ENCODE assay signal across 12 cellular contexts in genomic region chr10:95784279-95784913, GRCh38. TPM values are rescaled to one million over a fixed set of nuclear protein-coding genes. Genes with fewer than 3 reads are reported as not detected.
DNase-seq lines count a peak whose midpoint lies in the region; ATAC-seq and TF ChIP-seq lines count a peak whose summit lies in the region.
"Had no signal": no experiment of that assay in that cellular context is flagged by ENCODE, and none has a peak within 500 bp of the region (broad histone marks: within the 10 kb centered on the region; RNA-seq: fewer than 3 reads in every experiment).

No MANE protein-coding gene starts in this region.

- H3K4me3 Mint-ChIP-seq in stimulated activated naive CD8-positive, alpha-beta T cell treated with anti-CD3 and anti-CD28 coated beads, Interleukin-15, Interleukin-2, amounts not matched to agents 100 ng/mL and 50 ng/mL, for 24 hours, result no peak overlapping the region
- H3K4me3 Mint-ChIP-seq in stimulated activated naive CD8-positive, alpha-beta T cell treated with anti-CD3 and anti-CD28 coated beads, Interleukin-15, amount 100 ng/mL, for 72 hours, result no peak overlapping the region
- H3K4me3 Mint-ChIP-seq in WTC11, result no peak overlapping the region
- H3K4me3 Mint-ChIP-seq in CD8-positive, alpha-beta T cell, result no peak overlapping the region

- no peaks in the 10 kb centered on the region for H3K36me3 ChIP-seq in CD8-positive, alpha-beta T cell (ENCODE audit: insufficient read depth, low read length)
- H3K36me3 ChIP-seq in mammary epithelial cell (ENCODE audit: insufficient read depth, low read length), result no peaks in the 10 kb centered on the region
- H3K36me3 ChIP-seq: suprapubic skin had no signal

- ATAC-seq in stimulated activated naive CD8-positive, alpha-beta T cell treated with anti-CD3 and anti-CD28 coated beads, Interleukin-15, amount 100 ng/mL, for 72 hours, result no peak
- ATAC-seq in HG02852 (IDR thresholded peaks at IDR 0.05; ENCODE audit: unreplicated experiment), result peak; percentile 14
- no peak for ATAC-seq in WTC11
- no peak for ATAC-seq in CD8-positive, alpha-beta T cell

- no peaks in the 10 kb centered on the region for H3K27me3 ChIP-seq in CD8-positive, alpha-beta T cell (ENCODE audit: insufficient read depth, low read length)
- H3K27me3 ChIP-seq in mammary epithelial cell (ENCODE audit: insufficient read depth, low read length), result no peaks in the 10 kb centered on the region
- H3K27me3 ChIP-seq: suprapubic skin had no signal

- H3K9ac ChIP-seq in mammary epithelial cell (ENCODE audit: insufficient read depth, low read length), result no peak overlapping the region

- H3K79me2 ChIP-seq in mammary epithelial cell (ENCODE audit: insufficient read depth, low read length), result no peaks in the 10 kb centered on the region

- H3K36me3 Mint-ChIP-seq in stimulated activated naive CD8-positive, alpha-beta T cell treated with anti-CD3 and anti-CD28 coated beads, Interleukin-15, Interleukin-2, amounts not matched to agents 100 ng/mL and 50 ng/mL, for 24 hours (ENCODE audit: low read depth), result no peaks in the 10 kb centered on the region
- no peaks in the 10 kb centered on the region for H3K36me3 Mint-ChIP-seq in WTC11
- H3K36me3 Mint-ChIP-seq in CD8-positive, alpha-beta T cell, result no peaks in the 10 kb centered on the region

- WGBS in mammary epithelial cell (ENCODE audit: low coverage, missing lambda C conversion rate), result 86% methylated on average over 2 of the region's 3 CpGs

- CTCF ChIA-PET in WTC11 (lab: Charles Lee) (interaction anchor here (3.5 kb wide), 1 partner anchor 90 kb away, joined by 23 read pairs; the partner anchor contains the start of gene TCTN3), mammary epithelial cell (lab: Charles Lee; ENCODE audit: low non-redundant PET) (no interaction called here)
- CTCF ChIA-PET in CD8-positive, alpha-beta T cell (lab: Charles Lee), result no interaction called here

- intact Hi-C loops in CD8-positive, alpha-beta T cell (cut with DNase I, micrococcal nuclease), result no loop called here
- intact Hi-C loops in mammary epithelial cell (cut with micrococcal nuclease), result no loop called here

- in situ Hi-C loops in mammary epithelial cell (cut with MboI; ENCODE audit: low sequenced_read_pairs in 2 of 2), result no loop called here

- H3K4me1 ChIP-seq in CD8-positive, alpha-beta T cell (ENCODE audit: insufficient read depth, low read length), result no peaks in the 10 kb centered on the region
- H3K4me1 ChIP-seq in mammary epithelial cell (ENCODE audit: insufficient read depth, low read length), result no peaks in the 10 kb centered on the region
- H3K4me1 ChIP-seq: suprapubic skin had no signal

- H3K4me1 Mint-ChIP-seq in stimulated activated naive CD8-positive, alpha-beta T cell treated with anti-CD3 and anti-CD28 coated beads, Interleukin-15, Interleukin-2, amounts not matched to agents 100 ng/mL and 50 ng/mL, for 24 hours (ENCODE audit: low read depth), result peaks cover 29% of the 10 kb centered on the region
- peaks cover 38% of the 10 kb centered on the region for H3K4me1 Mint-ChIP-seq in stimulated activated naive CD8-positive, alpha-beta T cell treated with anti-CD3 and anti-CD28 coated beads, Interleukin-15, amount 100 ng/mL, for 72 hours
- no peaks in the 10 kb centered on the region for H3K4me1 Mint-ChIP-seq in WTC11
- H3K4me1 Mint-ChIP-seq in CD8-positive, alpha-beta T cell (ENCODE audit: low read depth), result no peaks in the 10 kb centered on the region

- H3K4me3 ChIP-seq in CD8-positive, alpha-beta T cell (ENCODE audit: low read depth, low read length), result no peak overlapping the region
- H3K4me3 ChIP-seq in mammary epithelial cell (replicated peaks in 1 of 3; ENCODE audit: insufficient read depth in 1 of 3, low read depth in 2 of 3, low read length in 3 of 3), result no peak overlapping the region
- H3K4me3 ChIP-seq: suprapubic skin had no signal

- H3K27me3 Mint-ChIP-seq in stimulated activated naive CD8-positive, alpha-beta T cell treated with anti-CD3 and anti-CD28 coated beads, Interleukin-15, Interleukin-2, amounts not matched to agents 100 ng/mL and 50 ng/mL, for 24 hours, result peaks cover 12% of the 10 kb centered on the region
- peaks cover 20% of the 10 kb centered on the region for H3K27me3 Mint-ChIP-seq in stimulated activated naive CD8-positive, alpha-beta T cell treated with anti-CD3 and anti-CD28 coated beads, Interleukin-15, amount 100 ng/mL, for 72 hours
- H3K27me3 Mint-ChIP-seq in WTC11 (ENCODE audit: low read depth), result peaks cover 3% of the 10 kb centered on the region; the same call in 1 of the 2 replicates
- H3K27me3 Mint-ChIP-seq in CD8-positive, alpha-beta T cell (ENCODE audit: low read depth), result peaks cover 4% of the 10 kb centered on the region

- no peaks in the 10 kb centered on the region for H3K9me3 Mint-ChIP-seq in stimulated activated naive CD8-positive, alpha-beta T cell treated with anti-CD3 and anti-CD28 coated beads, Interleukin-15, Interleukin-2, amounts not matched to agents 100 ng/mL and 50 ng/mL, for 24 hours
- H3K9me3 Mint-ChIP-seq in stimulated activated naive CD8-positive, alpha-beta T cell treated with anti-CD3 and anti-CD28 coated beads, Interleukin-15, amount 100 ng/mL, for 72 hours, result no peaks in the 10 kb centered on the region
- H3K9me3 Mint-ChIP-seq in WTC11, result no peaks in the 10 kb centered on the region
- no peaks in the 10 kb centered on the region for H3K9me3 Mint-ChIP-seq in CD8-positive, alpha-beta T cell

- dilution Hi-C loops in mammary epithelial cell (cut with HindIII; ENCODE audit: low sequenced_read_pairs), result no loop called here

- peak overlapping the region; percentile 41 for H3K27ac Mint-ChIP-seq in stimulated activated naive CD8-positive, alpha-beta T cell treated with anti-CD3 and anti-CD28 coated beads, Interleukin-15, Interleukin-2, amounts not matched to agents 100 ng/mL and 50 ng/mL, for 24 hours
- H3K27ac Mint-ChIP-seq in stimulated activated naive CD8-positive, alpha-beta T cell treated with anti-CD3 and anti-CD28 coated beads, Interleukin-15, amount 100 ng/mL, for 72 hours, result peak overlapping the region in 1 of 2 donors; percentile 45
- no peak overlapping the region for H3K27ac Mint-ChIP-seq in WTC11
- H3K27ac Mint-ChIP-seq in CD8-positive, alpha-beta T cell, result no peak overlapping the region

- TF ChIP-seq CTCF in WTC11 (IDR thresholded peaks at IDR 0.05) (no peak), mammary epithelial cell (conservative IDR thresholded peaks at IDR 0.05 in 1 of 2, IDR thresholded peaks at IDR 0.05 in 1 of 2; ENCODE audit: extremely low read depth in 1 of 2, insufficient read depth in 1 of 2, low read depth in 1 of 2, low read length in 2 of 2) (no peak)
- TF ChIP-seq CTCF in CD8-positive, alpha-beta T cell (IDR thresholded peaks at IDR 0.05), result no peak

- no peak overlapping the region for H2AFZ ChIP-seq in mammary epithelial cell (ENCODE audit: low read depth, low read length)

- DNase-seq in stimulated activated naive CD8-positive, alpha-beta T cell treated with anti-CD3 and anti-CD28 coated beads, Interleukin-15, amount 100 ng/mL, for 72 hours, result no peak
- peak; percentile 2 for DNase-seq in SHP77 treated with DMSO at 0.1 percent for 48 hours (lab: John Stamatoyannopoulos, UW)
- DNase-seq in WTC11 (ENCODE audit: low spot score), result no peak
- no peak for DNase-seq in DMS114 treated with DMSO at 0.1 percent for 48 hours (lab: John Stamatoyannopoulos, UW; ENCODE audit: unreplicated experiment)
- DNase-seq in CD8-positive, alpha-beta T cell, result no peak
- DNase-seq in mammary epithelial cell, result no peak
- DNase-seq: activated CD4-positive, alpha-beta T cell treated with anti-CD3 and anti-CD28 coated beads, Interleukin-2, amount 50 U/mL, for 4 hours; foreskin fibroblast had no signal

- POLR2A ChIA-PET in WTC11 (lab: Charles Lee), result no interaction called here
- POLR2A ChIA-PET in CD8-positive, alpha-beta T cell (lab: Charles Lee), result no interaction called here

- H3K9me3 ChIP-seq in CD8-positive, alpha-beta T cell (ENCODE audit: low read length), result no peaks in the 10 kb centered on the region
- no peaks in the 10 kb centered on the region for H3K9me3 ChIP-seq in mammary epithelial cell (replicated peaks; ENCODE audit: insufficient read depth, low read length)
- H3K9me3 ChIP-seq: suprapubic skin had no signal

- H3K27ac ChIP-seq in CD8-positive, alpha-beta T cell (ENCODE audit: low read depth, low read length), result no peak overlapping the region
- no peak overlapping the region for H3K27ac ChIP-seq in mammary epithelial cell (ENCODE audit: insufficient read depth, low read depth, low read length)
- H3K27ac ChIP-seq: suprapubic skin had no signal

- no peaks in the 10 kb centered on the region for H4K20me1 ChIP-seq in mammary epithelial cell (ENCODE audit: insufficient read depth, low read length)

- H3K4me2 ChIP-seq in mammary epithelial cell (ENCODE audit: insufficient read depth, low read depth, low read length), result no peak overlapping the region

- BruUV-seq in mammary epithelial cell (replicated peaks; lab: Mats Ljungman, UMichigan), result no TSS peak

TF ChIP-seq in WTC11, 78 proteins besides CTCF, POLR2A, EP300 and RAD21 (continues in another document):
- TF ChIP-seq ZNF423 (CRISPR knock-in tag; IDR thresholded peaks at IDR 0.05), result no peak
- TF ChIP-seq MLX (CRISPR knock-in tag; IDR thresholded peaks at IDR 0.05), result no peak
- no peak for TF ChIP-seq E2F5 (CRISPR knock-in tag; IDR thresholded peaks at IDR 0.05)
- no peak for TF ChIP-seq TCF7 (CRISPR knock-in tag; IDR thresholded peaks at IDR 0.05; ENCODE audit: low read depth)
- no peak for TF ChIP-seq ZNF671 (CRISPR knock-in tag; IDR thresholded peaks at IDR 0.05)
- TF ChIP-seq NFE2L1 (CRISPR knock-in tag; IDR thresholded peaks at IDR 0.05), result no peak
- TF ChIP-seq ZNF263 (CRISPR knock-in tag; IDR thresholded peaks at IDR 0.05; ENCODE audit: low read depth), result no peak

RNA-seq across cellular contexts. Expression of gene ENTPD1, which starts 28.4 kb away (rescaled TPM):
- 1.9 to 2.8 TPM (median 2.3 TPM) in 3 replicates for total RNA-seq in WTC11 (2021)
- under 1 TPM; 0.69 to 0.84 TPM for total RNA-seq in CD8-positive, alpha-beta T cell
- total RNA-seq in mammary epithelial cell, result under 1 TPM in 1 of 2 donors, not detected in 1; 0.17 TPM
- polyA plus RNA-seq in mammary epithelial cell, result not detected
- polyA minus RNA-seq in mammary epithelial cell, result not detected
- total RNA-seq: bronchial epithelial cell had no signal
